8 cellular contexts compared by ENCODE assay signal in the genomic region with DNA sequence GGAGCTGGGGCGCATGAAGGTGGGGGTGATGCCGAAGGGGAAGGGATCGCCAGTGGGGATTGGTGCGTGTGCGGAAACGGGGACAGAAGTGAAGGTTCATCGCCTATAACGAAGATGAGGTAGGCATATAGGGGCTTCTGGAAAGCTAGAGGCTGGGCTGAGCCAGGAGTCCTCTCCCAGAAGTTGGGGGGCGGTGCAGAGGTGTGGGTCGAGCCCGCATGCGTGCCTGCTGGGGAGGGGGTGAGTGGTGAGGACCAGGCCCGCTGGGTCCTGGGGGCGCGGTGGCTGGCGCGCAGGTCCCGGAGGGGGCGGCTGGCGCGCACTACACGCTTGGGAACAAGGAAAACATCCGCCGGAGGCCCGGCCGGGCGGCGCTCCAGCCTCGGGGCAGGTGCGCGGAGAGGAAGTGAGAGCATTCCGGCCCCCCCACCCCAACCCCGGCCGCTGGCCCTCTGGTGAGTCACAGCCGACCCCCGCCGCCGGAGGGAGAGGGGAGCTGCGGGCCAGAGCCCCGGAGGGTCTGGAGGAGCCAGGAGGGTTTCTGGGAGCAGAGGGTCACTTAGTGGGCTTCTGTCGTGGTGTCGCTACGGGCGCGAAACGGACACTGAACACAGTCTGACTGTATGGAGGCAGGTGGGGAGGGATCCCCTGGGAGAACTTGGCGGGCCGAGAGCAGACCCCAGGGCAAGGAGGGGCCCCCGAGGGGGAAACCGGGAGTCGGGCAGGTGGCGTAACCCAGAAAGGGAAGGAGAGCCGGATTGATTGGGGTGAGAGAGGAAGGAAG. TPM values are rescaled to one million over a fixed set of nuclear protein-coding genes. Genes with fewer than 3 reads are reported as not detected.
A peak's percentile ranks its signal among the peaks of the same experiment; 100 is the strongest.
DNase-seq lines count a peak whose midpoint lies in the region; ATAC-seq lines count a peak whose summit lies in the region.

No MANE protein-coding gene starts in this region.

- H3K27ac Mint-ChIP-seq in activated CD8-positive, alpha-beta memory T cell treated with anti-CD3 and anti-CD28 coated beads, Interleukin-2, amount 10 ng/mL, durations not matched to agents 7 days and 5 days, result peak overlapping the region; percentile 92
- H3K27ac Mint-ChIP-seq in naive B cell, result peak overlapping the region; percentile 93 to 99 (median 98)

- no peaks in the 10 kb centered on the region for H3K9me3 Mint-ChIP-seq in activated CD8-positive, alpha-beta memory T cell treated with anti-CD3 and anti-CD28 coated beads, Interleukin-2, amount 10 ng/mL, durations not matched to agents 7 days and 5 days (ENCODE audit: low read depth)
- H3K9me3 Mint-ChIP-seq in naive B cell, result no peaks in the 10 kb centered on the region

- H3K36me3 Mint-ChIP-seq in activated CD8-positive, alpha-beta memory T cell treated with anti-CD3 and anti-CD28 coated beads, Interleukin-2, amount 10 ng/mL, durations not matched to agents 7 days and 5 days, result peaks cover 12% of the 10 kb centered on the region
- H3K36me3 Mint-ChIP-seq in naive B cell, result peaks cover 7 to 18% of the 10 kb centered on the region in 2 donors

- H3K27me3 ChIP-seq in subcutaneous abdominal adipose tissue (ENCODE audit: control insufficient read depth in 5 of 5, insufficient read depth in 4 of 5, low read length in 5 of 5), result no peaks in the 10 kb centered on the region

- peaks cover 8 to 33% (median 27%) of the 10 kb centered on the region in 5 donors for H3K36me3 ChIP-seq in subcutaneous abdominal adipose tissue (ENCODE audit: control insufficient read depth in 5 of 5, insufficient read depth in 5 of 5, low read length in 5 of 5)

- peaks cover 33% of the 10 kb centered on the region for H3K4me1 Mint-ChIP-seq in activated CD8-positive, alpha-beta memory T cell treated with anti-CD3 and anti-CD28 coated beads, Interleukin-2, amount 10 ng/mL, durations not matched to agents 7 days and 5 days
- peaks cover 55 to 70% (median 60%) of the 10 kb centered on the region in 3 donors for H3K4me1 Mint-ChIP-seq in naive B cell

- H3K4me3 ChIP-seq in subcutaneous abdominal adipose tissue (ENCODE audit: low read depth in 1 of 5, low read length in 5 of 5), result peak overlapping the region; percentile 53 to 66 (median 59)

- peaks cover 5 to 38% (median 32%) of the 10 kb centered on the region in 5 donors for H3K4me1 ChIP-seq in subcutaneous abdominal adipose tissue (ENCODE audit: control insufficient read depth in 5 of 5, insufficient read depth in 5 of 5, low read length in 5 of 5)

- H3K9ac ChIP-seq in subcutaneous abdominal adipose tissue (ENCODE audit: low read length in 5 of 5), result peak overlapping the region in 4 of 5 donors; percentile 74 to 89 (median 78)

- peak; percentile 46 for DNase-seq in NK-92 treated with Interleukin-12 subunit alpha and Interleukin-12 subunit beta, amount 100 ng/mL, for 24 hours (lab: John Stamatoyannopoulos, UW)
- no peak for DNase-seq in NK-92 (lab: John Stamatoyannopoulos, UW; ENCODE audit: unreplicated experiment)
- peak; percentile 25 for DNase-seq in NCI-H2227 treated with DMSO at 0.1 percent for 48 hours (lab: John Stamatoyannopoulos, UW)
- DNase-seq in activated CD8-positive, alpha-beta memory T cell treated with anti-CD3 and anti-CD28 coated beads, Interleukin-2, amount 10 ng/mL, durations not matched to agents 7 days and 5 days, result peak; percentile 68
- peak; percentile 68 for DNase-seq in naive B cell

- ATAC-seq in HG02885 (IDR thresholded peaks at IDR 0.05; ENCODE audit: poor library complexity, unreplicated experiment) (peak; percentile 61), esophagus mucosa (peak; percentile 49), naive B cell (ENCODE audit: low read depth in 2 of 2) (peak; percentile 79 to 82)
- ATAC-seq in activated CD8-positive, alpha-beta memory T cell treated with anti-CD3 and anti-CD28 coated beads, Interleukin-2, amount 10 ng/mL, durations not matched to agents 7 days and 5 days, result peak; percentile 87

- H3K4me3 Mint-ChIP-seq in activated CD8-positive, alpha-beta memory T cell treated with anti-CD3 and anti-CD28 coated beads, Interleukin-2, amount 10 ng/mL, durations not matched to agents 7 days and 5 days, result peak overlapping the region; percentile 96
- H3K4me3 Mint-ChIP-seq in naive B cell, result peak overlapping the region; percentile 86 to 99 (median 98)

- CTCF ChIA-PET in activated CD8-positive, alpha-beta memory T cell treated with anti-CD3 and anti-CD28 coated beads, Interleukin-2, amount 10 ng/mL, durations not matched to agents 7 days and 5 days (lab: Charles Lee), result interaction anchor here (0.6 to 3.8 kb wide), 24 partner anchors 9 to 153 kb away, joined by 3 to 37 read pairs (median 4); a partner anchor contains a TSS

- H3K9me3 ChIP-seq in subcutaneous abdominal adipose tissue (ENCODE audit: control insufficient read depth in 5 of 5, low read length in 5 of 5), result no peaks in the 10 kb centered on the region

- peak overlapping the region; percentile 95 for H3K27ac ChIP-seq in subcutaneous abdominal adipose tissue (ENCODE audit: low read depth, low read length)

- no peaks in the 10 kb centered on the region for H3K27me3 Mint-ChIP-seq in activated CD8-positive, alpha-beta memory T cell treated with anti-CD3 and anti-CD28 coated beads, Interleukin-2, amount 10 ng/mL, durations not matched to agents 7 days and 5 days
- H3K27me3 Mint-ChIP-seq in naive B cell, result no peaks in the 10 kb centered on the region

RNA-seq across cellular contexts. Expression of a gene that starts 2.9 kb away (rescaled TPM):
- total RNA-seq in activated CD8-positive, alpha-beta memory T cell treated with anti-CD3 and anti-CD28 coated beads, Interleukin-2, amount 10 ng/mL, durations not matched to agents 7 days and 5 days, result not detected
- not detected for total RNA-seq in esophagus mucosa
- polyA plus RNA-seq in naive B cell (ENCODE audit: low read depth in 6 of 6), result 1 to 10 TPM in 5 of 6 donors, not detected in 1; 2.1 to 7.2 (median 3.6) TPM

RNA-seq across cellular contexts. Expression of a gene that starts 7.8 kb away (rescaled TPM):
- 10 to 100 TPM; 21.0 to 23.6 TPM for total RNA-seq in activated CD8-positive, alpha-beta memory T cell treated with anti-CD3 and anti-CD28 coated beads, Interleukin-2, amount 10 ng/mL, durations not matched to agents 7 days and 5 days
- 17.4 TPM for total RNA-seq in esophagus mucosa
- polyA plus RNA-seq in naive B cell (ENCODE audit: low read depth in 6 of 6), result 10 to 100 TPM in 1 of 6 donors, 1 to 10 TPM in 5; 1.9 to 14.2 (median 6.9) TPM

RNA-seq across cellular contexts. Expression of a gene that starts 7.9 kb away (rescaled TPM):
- total RNA-seq in activated CD8-positive, alpha-beta memory T cell treated with anti-CD3 and anti-CD28 coated beads, Interleukin-2, amount 10 ng/mL, durations not matched to agents 7 days and 5 days, result 10 to 100 TPM; 57.7 to 58.8 TPM
- 20.9 TPM for total RNA-seq in esophagus mucosa
- polyA plus RNA-seq in naive B cell (ENCODE audit: low read depth in 6 of 6), result 10 to 100 TPM; 31.7 to 49.1 (median 39.0) TPM

RNA-seq across cellular contexts. Expression of a gene that starts 24.5 kb away (rescaled TPM):
- 10 to 100 TPM; 20.5 to 24.7 TPM for total RNA-seq in activated CD8-positive, alpha-beta memory T cell treated with anti-CD3 and anti-CD28 coated beads, Interleukin-2, amount 10 ng/mL, durations not matched to agents 7 days and 5 days
- 15.1 TPM for total RNA-seq in esophagus mucosa
- polyA plus RNA-seq in naive B cell (ENCODE audit: low read depth in 6 of 6), result 10 to 100 TPM; 24.8 to 41.0 (median 33.2) TPM

RNA-seq across cellular contexts. Expression of a gene that starts 24.9 kb away (rescaled TPM):
- total RNA-seq in activated CD8-positive, alpha-beta memory T cell treated with anti-CD3 and anti-CD28 coated beads, Interleukin-2, amount 10 ng/mL, durations not matched to agents 7 days and 5 days, result 100 to 1,000 TPM; 372 to 374 TPM
- total RNA-seq in esophagus mucosa, result 84.6 TPM
- 100 to 1,000 TPM in 1 of 6 donors, 10 to 100 TPM in 5; 15.6 to 128 (median 42.4) TPM for polyA plus RNA-seq in naive B cell (ENCODE audit: low read depth in 6 of 6)
